In genomic region chr5:36239370-36240293, GRCh38 we compare ENCODE assay signal across 10 cellular contexts. TPM values are rescaled to one million over a fixed set of nuclear protein-coding genes. Genes with fewer than 3 reads are reported as not detected.
DNase-seq lines count a peak whose midpoint lies in the region; ATAC-seq and TF ChIP-seq lines count a peak whose summit lies in the region.
"Had no signal": no experiment of that assay in that cellular context is flagged by ENCODE, and none has a peak within 500 bp of the region (broad histone marks: within the 10 kb centered on the region; RNA-seq: fewer than 3 reads in every experiment).

No MANE protein-coding gene starts in this region.

- peaks cover 44% of the 10 kb centered on the region for H3K4me1 Mint-ChIP-seq in activated CD4-positive, alpha-beta memory T cell treated with anti-CD3 and anti-CD28 coated beads for 36 hours (ENCODE audit: low read depth)

- no peaks in the 10 kb centered on the region for H3K9me2 ChIP-seq in SK-N-SH
- no peaks in the 10 kb centered on the region for H3K9me2 ChIP-seq in hepatocyte (replicated peaks; ENCODE audit: insufficient read depth)

- H2AFZ ChIP-seq in SK-N-SH (ENCODE audit: low read depth) (no peak overlapping the region), hepatocyte (no peak overlapping the region)

- POLR2A ChIA-PET in SK-N-SH (lab: Yijun Ruan, JAX) = no interaction called here
- POLR2A ChIA-PET in activated CD4-positive, alpha-beta memory T cell treated with anti-CD3 and anti-CD28 coated beads for 36 hours (lab: Charles Lee) = interaction anchor here (3.6 kb wide), 1 partner anchor 88 kb away, joined by 34 read pairs; the partner anchor contains the start of genes LMBRD2 and SKP2

- no peak for DNase-seq in SK-N-SH
- no peak for DNase-seq in activated CD4-positive, alpha-beta memory T cell treated with anti-CD3 and anti-CD28 coated beads for 36 hours
- no peak for DNase-seq in hepatocyte (ENCODE audit: low spot score)
- DNase-seq in NCI-H146 treated with DMSO at 0.1 percent for 48 hours (lab: John Stamatoyannopoulos, UW; ENCODE audit: unreplicated experiment) = no peak
- no peak for DNase-seq in A172 (ENCODE audit: low spot score)

- H3K9me3 Mint-ChIP-seq in activated CD4-positive, alpha-beta memory T cell treated with anti-CD3 and anti-CD28 coated beads for 36 hours = no peaks in the 10 kb centered on the region
- H3K9me3 Mint-ChIP-seq: CD14-positive monocyte had no signal

- H3K9me3 ChIP-seq in SK-N-SH = no peaks in the 10 kb centered on the region
- no peaks in the 10 kb centered on the region for H3K9me3 ChIP-seq in hepatocyte (ENCODE audit: low read depth)
- no peaks in the 10 kb centered on the region for H3K9me3 ChIP-seq in stomach smooth muscle (ENCODE audit: control insufficient read depth in 2 of 2, low read length in 2 of 2)

- H3K36me3 Mint-ChIP-seq in activated CD4-positive, alpha-beta memory T cell treated with anti-CD3 and anti-CD28 coated beads for 36 hours = no peaks in the 10 kb centered on the region
- H3K36me3 Mint-ChIP-seq: CD14-positive monocyte had no signal

- H3K79me2 ChIP-seq in SK-N-SH (ENCODE audit: insufficient read depth) (peaks cover 49% of the 10 kb centered on the region), hepatocyte (peaks cover 61% of the 10 kb centered on the region)

- peak overlapping the region; percentile 75 to 90; a peak in 3 of 4 replicates for H3K27ac ChIP-seq in SK-N-SH (ENCODE audit: low read depth in 2 of 2, low read length in 1 of 2)
- H3K27ac ChIP-seq in hepatocyte = peak overlapping the region; percentile 99
- peak overlapping the region; percentile 12 for H3K27ac ChIP-seq in stomach smooth muscle (ENCODE audit: low read length)

- intact Hi-C loops in activated CD4-positive, alpha-beta memory T cell treated with anti-CD3 and anti-CD28 coated beads for 36 hours (cut with micrococcal nuclease) = loop anchor here (5.0 to 10.0 kb wide), 4 partner anchors 165 to 1135 kb away; partner anchors contain the start of genes NIPBL, NUP155 and WDR70

- TF ChIP-seq CTCF in SK-N-SH (IDR thresholded peaks at IDR 0.05) (no peak), hepatocyte (IDR thresholded peaks at IDR 0.05; ENCODE audit: poor library complexity) (no peak)

- CTCF ChIA-PET in SK-N-SH (lab: Yijun Ruan, JAX) = interaction anchor here (1.1 to 1.5 kb wide), 2 partner anchors 61 to 66 kb away, joined by 4 to 5 read pairs; no protein-coding TSS in a partner anchor
- CTCF ChIA-PET in activated CD4-positive, alpha-beta memory T cell treated with anti-CD3 and anti-CD28 coated beads for 36 hours (lab: Charles Lee) = no interaction called here

- H4K20me1 ChIP-seq in SK-N-SH (ENCODE audit: insufficient read depth) (no peaks in the 10 kb centered on the region), hepatocyte (ENCODE audit: insufficient read depth, poor library complexity, severe bottlenecking) (no peaks in the 10 kb centered on the region)

- H3K27me3 Mint-ChIP-seq in activated CD4-positive, alpha-beta memory T cell treated with anti-CD3 and anti-CD28 coated beads for 36 hours = no peaks in the 10 kb centered on the region

- H3F3A ChIP-seq in SK-N-SH (replicated peaks; ENCODE audit: insufficient read depth) = peaks cover 10% of the 10 kb centered on the region

- peak overlapping the region; percentile 80 for H3K4me3 Mint-ChIP-seq in activated CD4-positive, alpha-beta memory T cell treated with anti-CD3 and anti-CD28 coated beads for 36 hours

- TF ChIP-seq RAD21 in SK-N-SH (IDR thresholded peaks at IDR 0.05; ENCODE audit: low read length) = no peak

- H3K27me3 ChIP-seq in SK-N-SH (ENCODE audit: insufficient read depth) = no peaks in the 10 kb centered on the region
- H3K27me3 ChIP-seq in hepatocyte = no peaks in the 10 kb centered on the region
- no peaks in the 10 kb centered on the region for H3K27me3 ChIP-seq in stomach smooth muscle (ENCODE audit: control insufficient read depth in 1 of 2, insufficient read depth in 2 of 2, low read length in 2 of 2)

- H3K4me2 ChIP-seq in SK-N-SH (peak overlapping the region; percentile 96), hepatocyte (peak overlapping the region; percentile 80)

- H3K27ac Mint-ChIP-seq in activated CD4-positive, alpha-beta memory T cell treated with anti-CD3 and anti-CD28 coated beads for 36 hours = peak overlapping the region; percentile 46

- TF ChIP-seq EP300 in SK-N-SH (IDR thresholded peaks at IDR 0.05; ENCODE audit: borderline replicate concordance in 1 of 2, low read depth in 1 of 2, low read length in 1 of 2) = no peak

- H3K9ac ChIP-seq in SK-N-SH (peak overlapping the region; percentile 94; the same call in 1 of the 2 replicates), stomach smooth muscle (ENCODE audit: low read length in 2 of 2) (peak overlapping the region; percentile 22 to 93)

- H3K4me1 ChIP-seq in SK-N-SH (ENCODE audit: control insufficient read depth in 1 of 2, insufficient read depth in 2 of 2, low read depth in 1 of 2, low read length in 1 of 2) (peaks cover 21 to 28% of the 10 kb centered on the region in 2 experiments), hepatocyte (ENCODE audit: insufficient read depth) (peaks cover 39% of the 10 kb centered on the region), stomach smooth muscle (ENCODE audit: control insufficient read depth, insufficient read depth, low read length) (peaks cover 25% of the 10 kb centered on the region)

- WGBS in SK-N-SH (ENCODE audit: low lambda C conversion rate) = 83% methylated on average over 4 of the region's 4 CpGs
- WGBS in hepatocyte (ENCODE audit: low lambda C conversion rate, missing lambda C conversion rate) = 35% methylated on average over 4 of the region's 4 CpGs

- H3K4me3 ChIP-seq in SK-N-SH (ENCODE audit: low read depth in 2 of 2, low read length in 1 of 2) (peak overlapping the region; percentile 87 to 89; a peak in 3 of 4 replicates), hepatocyte (peak overlapping the region; percentile 58), stomach smooth muscle (ENCODE audit: low read length in 2 of 2) (peak overlapping the region; percentile 71 to 88)

- no peak for ATAC-seq in SK-N-SH treated with all-trans-retinoic acid at 6 μM for 48 hours
- no peak for ATAC-seq in GM21360 (IDR thresholded peaks at IDR 0.05; ENCODE audit: unreplicated experiment)
- ATAC-seq: esophagus mucosa had no signal

- no peaks in the 10 kb centered on the region for H3K36me3 ChIP-seq in SK-N-SH (replicated peaks in 1 of 2; ENCODE audit: control insufficient read depth in 1 of 2, insufficient read depth in 2 of 2, low read length in 1 of 2)
- no peaks in the 10 kb centered on the region for H3K36me3 ChIP-seq in hepatocyte (replicated peaks; ENCODE audit: insufficient read depth, low read depth)
- no peaks in the 10 kb centered on the region for H3K36me3 ChIP-seq in stomach smooth muscle (ENCODE audit: control insufficient read depth in 2 of 2, insufficient read depth in 2 of 2, low read length in 2 of 2)

TF ChIP-seq in SK-N-SH, 30 proteins besides CTCF, POLR2A, EP300 and RAD21 (continues in another document):
- TF ChIP-seq CHD2 (IDR thresholded peaks at IDR 0.05; ENCODE audit: low read length, partially characterized antibody) = no peak
- no peak for TF ChIP-seq GABPA (IDR thresholded peaks at IDR 0.05; ENCODE audit: low read depth)
- no peak for TF ChIP-seq USF2 (IDR thresholded peaks at IDR 0.05; ENCODE audit: borderline replicate concordance, low read depth, low read length)
- TF ChIP-seq TEAD4 (IDR thresholded peaks at IDR 0.05; ENCODE audit: borderline replicate concordance, insufficient read depth) = no peak
- TF ChIP-seq MEF2A (IDR thresholded peaks at IDR 0.05; ENCODE audit: borderline replicate concordance, low read depth) = no peak
- no peak for TF ChIP-seq MAX (IDR thresholded peaks at IDR 0.05; ENCODE audit: low read depth)
- TF ChIP-seq MXI1 (IDR thresholded peaks at IDR 0.05; ENCODE audit: low read depth, low read length) = no peak

TF ChIP-seq in SK-N-SH treated with all-trans-retinoic acid at 6 μM for 48 hours, 23 proteins besides CTCF, POLR2A, EP300 and RAD21 (continues in another document):
- TF ChIP-seq ZNF8 (CRISPR knock-in tag; IDR thresholded peaks at IDR 0.05) = no peak
- no peak for TF ChIP-seq TOX (CRISPR knock-in tag; IDR thresholded peaks at IDR 0.05; ENCODE audit: borderline replicate concordance)
- TF ChIP-seq GLIS3 (CRISPR knock-in tag; IDR thresholded peaks at IDR 0.05) = no peak
- TF ChIP-seq ZFP30 (CRISPR knock-in tag; IDR thresholded peaks at IDR 0.05) = no peak
- TF ChIP-seq ZFP3 (CRISPR knock-in tag; IDR thresholded peaks at IDR 0.05) = no peak
- TF ChIP-seq ZNF70 (CRISPR knock-in tag; IDR thresholded peaks at IDR 0.05) = no peak
- no peak for TF ChIP-seq PPARA (CRISPR knock-in tag; IDR thresholded peaks at IDR 0.05; ENCODE audit: borderline replicate concordance)
- TF ChIP-seq ZC3H10 (CRISPR knock-in tag; IDR thresholded peaks at IDR 0.05) = no peak
- no peak for TF ChIP-seq TSHZ2 (CRISPR knock-in tag; IDR thresholded peaks at IDR 0.05)
- no peak for TF ChIP-seq TCF4 (CRISPR knock-in tag; IDR thresholded peaks at IDR 0.05; ENCODE audit: borderline replicate concordance)

RNA-seq across cellular contexts. Expression of gene NADK2, which starts 2.1 kb away (rescaled TPM):
- 7.6 and 9.7 TPM in 2 replicates for polyA plus RNA-seq in SK-N-SH (2012; rRNA removed)
- polyA plus RNA-seq in SK-N-SH (2012; cell fraction: cytosol; rRNA removed) = 10.3 and 10.7 TPM in 2 replicates
- 5.0 and 10.1 TPM in 2 replicates for polyA plus RNA-seq in SK-N-SH (2012; cell fraction: nucleus; rRNA removed)
- total RNA-seq in activated CD4-positive, alpha-beta memory T cell treated with anti-CD3 and anti-CD28 coated beads for 36 hours = 10 to 100 TPM; 16.6 to 18.0 TPM
- total RNA-seq in hepatocyte = 83.0 and 102 TPM in 2 replicates
- 33.8 and 43.1 TPM in 2 replicates for polyA plus RNA-seq in hepatocyte
- total RNA-seq in A172 (2014; rRNA removed; shearing (Covaris generic)) = 35.5 and 42.4 TPM in 2 replicates

Comparison
In these comparisons a context has a peak if more than half of its experiments do, and no peak if none do; other contexts are left out.
1. H3K27ac ChIP-seq: peak in every context shown above with its lines; median percentile 99 in hepatocyte; 82 in SK-N-SH; 12 in stomach smooth muscle.